In genomic region chr11:6475936-6476335, GRCh38 we compare ENCODE assay signal across 10 cellular contexts. TPM values are rescaled to one million over a fixed set of nuclear protein-coding genes. Genes with fewer than 3 reads are reported as not detected.
DNase-seq lines count a peak whose midpoint lies in the region; ATAC-seq and TF ChIP-seq lines count a peak whose summit lies in the region.
"Had no signal": no experiment of that assay in that cellular context is flagged by ENCODE, and none has a peak within 500 bp of the region (broad histone marks: within the 10 kb centered on the region; RNA-seq: fewer than 3 reads in every experiment).

No MANE protein-coding gene starts in this region.

- DNase-seq in HCT116 (ENCODE audit: low read depth, low spot score) = no peak
- DNase-seq in RWPE1 (ENCODE audit: low spot score) = no peak
- peak; percentile 31 for DNase-seq in iPS-NIHi7 (ENCODE audit: extremely low spot score)
- no peak for DNase-seq in sigmoid colon
- no peak for DNase-seq in suprapubic skin (ENCODE audit: low spot score in 2 of 2)
- no peak for DNase-seq in NCI-H1048 (lab: John Stamatoyannopoulos, UW)
- no peak for DNase-seq in activated CD4-positive, alpha-beta memory T cell treated with anti-CD3 and anti-CD28 coated beads for 36 hours
- DNase-seq: activated CD4-positive, alpha-beta T cell treated with anti-CD3 and anti-CD28 coated beads for 4 hours had no signal

- BruUV-seq in HCT116 (replicated peaks; lab: Mats Ljungman, UMichigan) = no TSS peak

- no peak for ATAC-seq in HCT116

- TF ChIP-seq RAD21 in HCT116 (IDR thresholded peaks at IDR 0.05; ENCODE audit: low read depth) = no peak

- H3K4me3 Mint-ChIP-seq in activated CD4-positive, alpha-beta memory T cell treated with anti-CD3 and anti-CD28 coated beads for 36 hours = no peak overlapping the region

- no peaks in the 10 kb centered on the region for H3K27me3 Mint-ChIP-seq in activated CD4-positive, alpha-beta memory T cell treated with anti-CD3 and anti-CD28 coated beads for 36 hours

- peaks cover 8 to 34% of the 10 kb centered on the region in 2 experiments; a peak in 2 of 4 replicates for H3K36me3 ChIP-seq in HCT116 (ENCODE audit: control insufficient read depth in 1 of 2, insufficient read depth in 2 of 2, low read length in 2 of 2)
- H3K36me3 ChIP-seq in sigmoid colon = peaks cover 9 to 27% (median 15%) of the 10 kb centered on the region in 4 donors
- peaks cover 31% of the 10 kb centered on the region for H3K36me3 ChIP-seq in suprapubic skin

- H3K4me1 Mint-ChIP-seq in activated CD4-positive, alpha-beta memory T cell treated with anti-CD3 and anti-CD28 coated beads for 36 hours (ENCODE audit: low read depth) = peaks cover 43% of the 10 kb centered on the region

- CTCF ChIA-PET in HCT116 (lab: Charles Lee) = interaction anchor here (0.7 to 1.8 kb wide), 5 partner anchors 29 to 113 kb away, joined by 3 to 6 read pairs (median 3); no protein-coding TSS in a partner anchor
- CTCF ChIA-PET in RWPE1 (lab: Yijun Ruan, JAX) = interaction anchor here (0.6 kb wide), 1 partner anchor 42 kb away, joined by 3 read pairs; no protein-coding TSS in a partner anchor
- CTCF ChIA-PET in activated CD4-positive, alpha-beta memory T cell treated with anti-CD3 and anti-CD28 coated beads for 36 hours (lab: Charles Lee) = interaction anchor here (1.0 to 5.5 kb wide), 4 partner anchors 32 to 96 kb away, joined by 3 to 45 read pairs (median 6); no protein-coding TSS in a partner anchor

- H3K27ac ChIP-seq in C4-2B (peak overlapping the region; percentile 99), HCT116 (ENCODE audit: low read depth, low read length) (no peak overlapping the region), RWPE1 (peak overlapping the region; percentile 86), sigmoid colon (no peak overlapping the region), suprapubic skin (no peak overlapping the region)

- H3K9me3 ChIP-seq in HCT116 (ENCODE audit: control insufficient read depth in 1 of 2, insufficient read depth in 1 of 2, low read depth in 1 of 2, low read length in 2 of 2) (no peaks in the 10 kb centered on the region), sigmoid colon (no peaks in the 10 kb centered on the region), suprapubic skin (no peaks in the 10 kb centered on the region)

- no peak overlapping the region for H2AFZ ChIP-seq in HCT116 (ENCODE audit: low read depth, low read length, poor library complexity, severe bottlenecking)

- peaks cover 21% of the 10 kb centered on the region for H3K36me3 Mint-ChIP-seq in activated CD4-positive, alpha-beta memory T cell treated with anti-CD3 and anti-CD28 coated beads for 36 hours

- H3K4me1 ChIP-seq in HCT116 (ENCODE audit: control insufficient read depth in 1 of 2, insufficient read depth in 2 of 2, low read length in 2 of 2) = peaks cover 9 to 33% of the 10 kb centered on the region in 2 experiments; a peak in 3 of 4 replicates
- H3K4me1 ChIP-seq in sigmoid colon = peaks cover 0 to 52% (median 35%) of the 10 kb centered on the region in 4 donors
- peaks cover 44% of the 10 kb centered on the region for H3K4me1 ChIP-seq in suprapubic skin

- H3K4me3 ChIP-seq in HCT116 (replicated peaks in 1 of 2; ENCODE audit: low read depth in 1 of 2, low read length in 2 of 2) = no peak overlapping the region
- no peak overlapping the region for H3K4me3 ChIP-seq in sigmoid colon
- no peak overlapping the region for H3K4me3 ChIP-seq in suprapubic skin

- H3K9me3 Mint-ChIP-seq in activated CD4-positive, alpha-beta memory T cell treated with anti-CD3 and anti-CD28 coated beads for 36 hours = no peaks in the 10 kb centered on the region

- 47 to 76% methylated on average over 5 of the region's 5 CpGs for WGBS in sigmoid colon, 2 donors
- WGBS in suprapubic skin = 64% methylated on average over 5 of the region's 5 CpGs

- H3K9me2 ChIP-seq in HCT116 (ENCODE audit: insufficient read depth) = no peaks in the 10 kb centered on the region

- H3K79me2 ChIP-seq in HCT116 (ENCODE audit: insufficient read depth, low read length) = peaks cover 25% of the 10 kb centered on the region

- POLR2A ChIA-PET in HCT116 (lab: Charles Lee) = interaction anchor here (0.7 to 0.8 kb wide), 2 partner anchors 8 to 869 kb away, joined by 3 to 4 read pairs; no protein-coding TSS in a partner anchor
- POLR2A ChIA-PET in RWPE1 (lab: Yijun Ruan, JAX; ENCODE audit: low non-redundant PET) = no interaction called here
- POLR2A ChIA-PET in activated CD4-positive, alpha-beta memory T cell treated with anti-CD3 and anti-CD28 coated beads for 36 hours (lab: Charles Lee) = no interaction called here

- no peak for TF ChIP-seq EP300 in sigmoid colon (IDR thresholded peaks at IDR 0.05)
- no peak for TF ChIP-seq EP300 in suprapubic skin (IDR thresholded peaks at IDR 0.05)

- intact Hi-C loops in HCT116 (cut with micrococcal nuclease) (no loop called here), sigmoid colon (cut with DNase I) (loop anchor here (10.0 kb wide), 1 partner anchor 791 kb away; the partner anchor contains the start of genes TRIM22 and TRIM5)
- intact Hi-C loops in activated CD4-positive, alpha-beta memory T cell treated with anti-CD3 and anti-CD28 coated beads for 36 hours (cut with micrococcal nuclease) = no loop called here

- H3K9ac ChIP-seq in HCT116 (ENCODE audit: low read length) = no peak overlapping the region

- H3K27me3 ChIP-seq in HCT116 (ENCODE audit: insufficient read depth, low read length) = no peaks in the 10 kb centered on the region
- H3K27me3 ChIP-seq in sigmoid colon = no peaks in the 10 kb centered on the region
- H3K27me3 ChIP-seq in suprapubic skin = no peaks in the 10 kb centered on the region

- H4K20me1 ChIP-seq in HCT116 (ENCODE audit: insufficient read depth) = no peaks in the 10 kb centered on the region; the same call in 1 of the 2 replicates

- H3K27ac Mint-ChIP-seq in activated CD4-positive, alpha-beta memory T cell treated with anti-CD3 and anti-CD28 coated beads for 36 hours = no peak overlapping the region

- H3K4me2 ChIP-seq in HCT116 (ENCODE audit: low read length) = no peak overlapping the region

- RAD21 ChIA-PET in HCT116 (lab: Charles Lee; ENCODE audit: low non-redundant PET in 1 of 2, low total read pairs in 2 of 2, uncharacterized antibody in 2 of 2, unreplicated experiment in 2 of 2) = interaction anchor here in 1 of 2 experiments (1.2 kb wide), 1 partner anchor 86 kb away, joined by 5 read pairs; the partner anchor contains the start of gene SMPD1

- no peak for TF ChIP-seq POLR2A in HCT116 (IDR thresholded peaks at IDR 0.05; ENCODE audit: borderline replicate concordance, extremely low read depth, insufficient read depth, insufficient read length)
- no peak for TF ChIP-seq POLR2A in sigmoid colon (IDR thresholded peaks at IDR 0.05)
- no peak for TF ChIP-seq POLR2A in suprapubic skin (IDR thresholded peaks at IDR 0.05)

- TF ChIP-seq CTCF in C4-2B (conservative IDR thresholded peaks at IDR 0.05) (no peak), HCT116 (IDR thresholded peaks at IDR 0.05 in 2 of 3, conservative IDR thresholded peaks at IDR 0.05 in 1 of 3; ENCODE audit: borderline replicate concordance in 1 of 3, insufficient read depth in 1 of 3, low read depth in 2 of 3, low read length in 2 of 3) (peak in 2 of 3 experiments; percentile 15 to 18; a peak in 1 of 6 replicates), RWPE1 (conservative IDR thresholded peaks at IDR 0.05; ENCODE audit: low read depth) (no peak), sigmoid colon (IDR thresholded peaks at IDR 0.05) (no peak), suprapubic skin (IDR thresholded peaks at IDR 0.05) (no peak)

TF ChIP-seq in HCT116, 20 proteins besides CTCF, POLR2A, EP300 and RAD21 (continues in another document):
- no peak for TF ChIP-seq CBX3 (IDR thresholded peaks at IDR 0.05; ENCODE audit: low read depth)
- TF ChIP-seq TCF7L2 (IDR thresholded peaks at IDR 0.05; ENCODE audit: borderline replicate concordance, extremely low read depth, insufficient read depth, insufficient read length) = no peak
- no peak for TF ChIP-seq SP1 (IDR thresholded peaks at IDR 0.05; ENCODE audit: low read depth)
- TF ChIP-seq ELF1 (IDR thresholded peaks at IDR 0.05; ENCODE audit: borderline replicate concordance, low read depth) = no peak
- no peak for TF ChIP-seq FOSL1 (IDR thresholded peaks at IDR 0.05; ENCODE audit: low read depth)
- no peak for TF ChIP-seq CEBPB (IDR thresholded peaks at IDR 0.05; ENCODE audit: low read depth)
- TF ChIP-seq SIN3A (IDR thresholded peaks at IDR 0.05; ENCODE audit: low read depth) = no peak
- no peak for TF ChIP-seq POLR2AphosphoS5 (IDR thresholded peaks at IDR 0.05; ENCODE audit: low read depth, low read length)

RNA-seq across cellular contexts. Expression of gene TRIM3, which starts 2.2 kb away (rescaled TPM):
- total RNA-seq in HCT116 (2021; ENCODE audit: unreplicated experiment) = 13.4 TPM
- polyA plus RNA-seq in HCT116 (2012) = 11.3 and 12.1 TPM in 2 replicates
- 10 to 100 TPM; 19.8 to 27.1 (median 24.4) TPM for total RNA-seq in sigmoid colon
- 10 to 100 TPM; 14.6 to 19.8 (median 17.1) TPM for polyA plus RNA-seq in sigmoid colon
- 10 to 100 TPM; 20.0 to 40.2 (median 32.2) TPM for total RNA-seq in suprapubic skin
- 1 to 10 TPM; 6.4 to 8.0 TPM for total RNA-seq in activated CD4-positive, alpha-beta memory T cell treated with anti-CD3 and anti-CD28 coated beads for 36 hours

RNA-seq across cellular contexts. Expression of gene ARFIP2, which starts 5.2 kb away (rescaled TPM):
- 77.9 TPM for total RNA-seq in HCT116 (2021; ENCODE audit: unreplicated experiment)
- polyA plus RNA-seq in HCT116 (2012) = 80.6 and 82.7 TPM in 2 replicates
- total RNA-seq in sigmoid colon = 10 to 100 TPM; 33.9 to 37.2 (median 35.3) TPM
- polyA plus RNA-seq in sigmoid colon = 10 to 100 TPM; 55.8 to 68.0 (median 60.7) TPM
- total RNA-seq in suprapubic skin = 10 to 100 TPM; 66.3 to 87.5 (median 83.4) TPM
- total RNA-seq in activated CD4-positive, alpha-beta memory T cell treated with anti-CD3 and anti-CD28 coated beads for 36 hours = 10 to 100 TPM; 35.1 to 37.8 TPM

RNA-seq across cellular contexts. Expression of gene TIMM10B, which starts 5.4 kb away (rescaled TPM):
- 22.9 TPM for total RNA-seq in HCT116 (2021; ENCODE audit: unreplicated experiment)
- 16.8 and 20.5 TPM in 2 replicates for polyA plus RNA-seq in HCT116 (2012)
- total RNA-seq in sigmoid colon = 10 to 100 TPM; 24.9 to 47.4 (median 44.2) TPM
- polyA plus RNA-seq in sigmoid colon = 10 to 100 TPM; 31.2 to 37.7 (median 36.2) TPM
- 10 to 100 TPM; 23.0 to 54.6 (median 32.0) TPM for total RNA-seq in suprapubic skin
- 10 to 100 TPM; 40.2 to 41.3 TPM for total RNA-seq in activated CD4-positive, alpha-beta memory T cell treated with anti-CD3 and anti-CD28 coated beads for 36 hours

RNA-seq across cellular contexts. Expression of gene DNHD1, which starts 21.1 kb away (rescaled TPM):
- total RNA-seq in HCT116 (2021; ENCODE audit: unreplicated experiment) (8.0 TPM), sigmoid colon (10 to 100 TPM; 12.5 to 29.9 (median 15.7) TPM), suprapubic skin (10 to 100 TPM in 2 of 4 donors, 1 to 10 TPM in 2; 6.2 to 32.0 (median 9.6) TPM)
- polyA plus RNA-seq in HCT116 (2012) = 4.0 and 5.8 TPM in 2 replicates
- polyA plus RNA-seq in sigmoid colon = 10 to 100 TPM in 1 of 3 donors, 1 to 10 TPM in 2; 1.4 to 11.1 (median 3.6) TPM
- 10 to 100 TPM; 18.6 to 20.3 TPM for total RNA-seq in activated CD4-positive, alpha-beta memory T cell treated with anti-CD3 and anti-CD28 coated beads for 36 hours

RNA-seq across cellular contexts. Expression of gene HPX, which starts 35.1 kb away (rescaled TPM):
- total RNA-seq in HCT116 (2021; ENCODE audit: unreplicated experiment) (4.6 TPM), sigmoid colon (1 to 10 TPM in 1 of 4 donors, under 1 TPM in 1, not detected in 2; 0.54 to 3.0 TPM), suprapubic skin (10 to 100 TPM in 1 of 4 donors, 1 to 10 TPM in 2, under 1 TPM in 1; 0.47 to 15.5 (median 1.3) TPM)
- 0.79 and 1.3 TPM in 2 replicates for polyA plus RNA-seq in HCT116 (2012)
- 1 to 10 TPM in 1 of 3 donors, under 1 TPM in 1, not detected in 1; 0.69 to 1.8 TPM for polyA plus RNA-seq in sigmoid colon
- total RNA-seq in activated CD4-positive, alpha-beta memory T cell treated with anti-CD3 and anti-CD28 coated beads for 36 hours = under 1 TPM in 1 of 2 experiments, not detected in 1; 0.56 TPM
- total RNA-seq: LHCN-M2 had no signal

Comparison
In these comparisons a context has a peak if more than half of its experiments do, and no peak if none do; other contexts are left out.
1. H3K27ac ChIP-seq: peak in C4-2B (single experiment) and RWPE1 (single experiment); none in HCT116 (single experiment), sigmoid colon (0 of 4) and suprapubic skin (single experiment).
2. CTCF ChIP-seq: peak in HCT116 (2 of 3); none in C4-2B (single experiment), RWPE1 (single experiment), sigmoid colon (0 of 4) and suprapubic skin (0 of 2).